9 cellular contexts compared by ENCODE assay signal in the genomic region with DNA sequence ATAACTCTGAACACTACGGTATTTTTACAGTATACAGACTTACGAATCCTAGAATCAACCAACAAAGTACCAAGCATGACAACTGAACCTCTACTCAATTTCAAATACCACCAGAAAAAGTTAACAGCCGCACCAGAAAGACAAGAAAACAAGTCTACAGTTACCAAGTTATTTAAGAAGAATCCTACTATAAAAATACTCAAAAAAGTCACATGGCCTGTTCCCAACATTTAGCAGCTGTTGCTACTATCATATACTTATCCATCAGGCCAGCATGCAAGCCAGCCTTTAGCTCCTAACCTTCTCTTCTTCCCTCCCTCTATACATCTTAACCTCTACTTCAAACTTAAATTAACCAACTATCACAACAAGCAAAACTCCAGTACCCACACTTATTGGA. TPM values are rescaled to one million over a fixed set of nuclear protein-coding genes. Genes with fewer than 3 reads are reported as not detected.
DNase-seq lines count a peak whose midpoint lies in the region; ATAC-seq and TF ChIP-seq lines count a peak whose summit lies in the region.
"Had no signal": no experiment of that assay in that cellular context is flagged by ENCODE, and none has a peak within 500 bp of the region (broad histone marks: within the 10 kb centered on the region; RNA-seq: fewer than 3 reads in every experiment).

No MANE protein-coding gene starts in this region.

- ATAC-seq in SK-N-SH treated with all-trans-retinoic acid at 6 μM for 48 hours, result no peak
- no peak for ATAC-seq in stimulated activated naive CD8-positive, alpha-beta T cell treated with anti-CD3 and anti-CD28 coated beads, Interleukin-15, amount 100 ng/mL, for 72 hours
- ATAC-seq in HG03460 (IDR thresholded peaks at IDR 0.05; ENCODE audit: unreplicated experiment), result no peak
- no peak for ATAC-seq in HG02642 (IDR thresholded peaks at IDR 0.05; ENCODE audit: poor library complexity, unreplicated experiment)
- no peak for ATAC-seq in HG03342 (IDR thresholded peaks at IDR 0.05; ENCODE audit: unreplicated experiment)

- no peaks in the 10 kb centered on the region for H3K9me2 ChIP-seq in SK-N-SH

- no peak overlapping the region for H3K27ac ChIP-seq in SK-N-SH (ENCODE audit: low read depth in 2 of 2, low read length in 1 of 2)
- H3K27ac ChIP-seq in iPS-18a (ENCODE audit: low read length), result no peak overlapping the region

- H3K27ac Mint-ChIP-seq in activated CD4-positive, alpha-beta memory T cell treated with anti-CD3 and anti-CD28 coated beads, Interleukin-2, amount 10 ng/mL, durations not matched to agents 7 days and 5 days, result peak overlapping the region; percentile 99
- peak overlapping the region; percentile 19 to 99 for H3K27ac Mint-ChIP-seq in stimulated activated naive CD8-positive, alpha-beta T cell treated with anti-CD3 and anti-CD28 coated beads, Interleukin-15, amount 100 ng/mL, for 72 hours

- POLR2A ChIA-PET in SK-N-SH (lab: Yijun Ruan, JAX), result interaction anchor here (1.6 to 8.1 kb wide), 3 partner anchors 29 to 47 kb away, joined by 3 to 149 read pairs (median 28); a partner anchor contains a TSS
- POLR2A ChIA-PET in activated CD4-positive, alpha-beta memory T cell treated with anti-CD3 and anti-CD28 coated beads, Interleukin-2, amount 10 ng/mL, durations not matched to agents 7 days and 5 days (lab: Charles Lee), result interaction anchor here (0.9 to 13.8 kb wide), 8 partner anchors 11 to 48 kb away, joined by 3 to 1187 read pairs (median 4); a partner anchor contains a TSS

- peaks cover 61% of the 10 kb centered on the region for H3K4me1 Mint-ChIP-seq in activated CD4-positive, alpha-beta memory T cell treated with anti-CD3 and anti-CD28 coated beads, Interleukin-2, amount 10 ng/mL, durations not matched to agents 7 days and 5 days
- peaks cover 62% of the 10 kb centered on the region for H3K4me1 Mint-ChIP-seq in stimulated activated naive CD8-positive, alpha-beta T cell treated with anti-CD3 and anti-CD28 coated beads, Interleukin-15, amount 100 ng/mL, for 72 hours

- peaks cover 65% of the 10 kb centered on the region for H3K36me3 Mint-ChIP-seq in activated CD4-positive, alpha-beta memory T cell treated with anti-CD3 and anti-CD28 coated beads, Interleukin-2, amount 10 ng/mL, durations not matched to agents 7 days and 5 days (ENCODE audit: low read depth)

- no peaks in the 10 kb centered on the region for H3K9me3 ChIP-seq in SK-N-SH
- H3K9me3 ChIP-seq in iPS-18a (ENCODE audit: control insufficient read depth, low read depth, low read length), result no peaks in the 10 kb centered on the region

- peak overlapping the region; percentile 91 for H3K4me2 ChIP-seq in SK-N-SH

- no peak for TF ChIP-seq RAD21 in SK-N-SH (IDR thresholded peaks at IDR 0.05; ENCODE audit: low read length)

- H3K27me3 ChIP-seq in SK-N-SH (ENCODE audit: insufficient read depth) (no peaks in the 10 kb centered on the region), iPS-18a (ENCODE audit: control insufficient read depth, insufficient read depth, low read length) (no peaks in the 10 kb centered on the region)

- H3K9me3 Mint-ChIP-seq in activated CD4-positive, alpha-beta memory T cell treated with anti-CD3 and anti-CD28 coated beads, Interleukin-2, amount 10 ng/mL, durations not matched to agents 7 days and 5 days, result no peaks in the 10 kb centered on the region
- peaks cover 0 to 5% of the 10 kb centered on the region in 2 donors for H3K9me3 Mint-ChIP-seq in stimulated activated naive CD8-positive, alpha-beta T cell treated with anti-CD3 and anti-CD28 coated beads, Interleukin-15, amount 100 ng/mL, for 72 hours

- no peak for DNase-seq in SK-N-SH
- no peak for DNase-seq in activated CD4-positive, alpha-beta memory T cell treated with anti-CD3 and anti-CD28 coated beads, Interleukin-2, amount 10 ng/mL, durations not matched to agents 7 days and 5 days
- no peak for DNase-seq in stimulated activated naive CD8-positive, alpha-beta T cell treated with anti-CD3 and anti-CD28 coated beads, Interleukin-15, amount 100 ng/mL, for 72 hours
- DNase-seq: amygdala had no signal

- H3K79me2 ChIP-seq in SK-N-SH (ENCODE audit: insufficient read depth), result peaks cover 77% of the 10 kb centered on the region

- CTCF ChIA-PET in SK-N-SH (lab: Yijun Ruan, JAX), result interaction anchor here (0.9 to 1.6 kb wide), 4 partner anchors 16 to 104 kb away, joined by 3 to 6 read pairs (median 4); no protein-coding TSS in a partner anchor
- CTCF ChIA-PET in activated CD4-positive, alpha-beta memory T cell treated with anti-CD3 and anti-CD28 coated beads, Interleukin-2, amount 10 ng/mL, durations not matched to agents 7 days and 5 days (lab: Charles Lee), result interaction anchor here (5.5 to 8.8 kb wide), 2 partner anchors 29 to 36 kb away, joined by 27 to 116 read pairs; no protein-coding TSS in a partner anchor

- TF ChIP-seq EP300 in SK-N-SH (IDR thresholded peaks at IDR 0.05; ENCODE audit: borderline replicate concordance in 1 of 2, low read depth in 1 of 2, low read length in 1 of 2), result no peak

- H4K20me1 ChIP-seq in SK-N-SH (ENCODE audit: insufficient read depth), result peaks cover 55% of the 10 kb centered on the region

- H3K4me1 ChIP-seq in SK-N-SH (ENCODE audit: control insufficient read depth in 1 of 2, insufficient read depth in 2 of 2, low read depth in 1 of 2, low read length in 1 of 2) (peaks cover 10 to 12% of the 10 kb centered on the region in 2 experiments; a peak in 3 of 4 replicates), iPS-18a (ENCODE audit: control insufficient read depth, low read depth, low read length) (peaks cover 23% of the 10 kb centered on the region)

- H3K4me3 Mint-ChIP-seq in activated CD4-positive, alpha-beta memory T cell treated with anti-CD3 and anti-CD28 coated beads, Interleukin-2, amount 10 ng/mL, durations not matched to agents 7 days and 5 days, result peak overlapping the region; percentile 92
- peak overlapping the region; percentile 87 to 91 for H3K4me3 Mint-ChIP-seq in stimulated activated naive CD8-positive, alpha-beta T cell treated with anti-CD3 and anti-CD28 coated beads, Interleukin-15, amount 100 ng/mL, for 72 hours

- WGBS in SK-N-SH (ENCODE audit: low lambda C conversion rate), result 19% methylated on average over 3 of the region's 3 CpGs

- no peaks in the 10 kb centered on the region for H3K27me3 Mint-ChIP-seq in activated CD4-positive, alpha-beta memory T cell treated with anti-CD3 and anti-CD28 coated beads, Interleukin-2, amount 10 ng/mL, durations not matched to agents 7 days and 5 days
- no peaks in the 10 kb centered on the region for H3K27me3 Mint-ChIP-seq in stimulated activated naive CD8-positive, alpha-beta T cell treated with anti-CD3 and anti-CD28 coated beads, Interleukin-15, amount 100 ng/mL, for 72 hours

- H3K36me3 ChIP-seq in SK-N-SH (replicated peaks in 1 of 2; ENCODE audit: control insufficient read depth in 1 of 2, insufficient read depth in 2 of 2, low read length in 1 of 2) (peaks cover 43 to 44% of the 10 kb centered on the region in 2 experiments), iPS-18a (ENCODE audit: control insufficient read depth, low read depth, low read length) (peaks cover 53% of the 10 kb centered on the region)

- H3F3A ChIP-seq in SK-N-SH (replicated peaks; ENCODE audit: insufficient read depth), result peaks cover 12% of the 10 kb centered on the region

- no peak overlapping the region for H2AFZ ChIP-seq in SK-N-SH (ENCODE audit: low read depth)

- no peak for TF ChIP-seq CTCF in SK-N-SH (IDR thresholded peaks at IDR 0.05)

- peak overlapping the region; percentile 95 to 97 for H3K4me3 ChIP-seq in SK-N-SH (ENCODE audit: low read depth in 2 of 2, low read length in 1 of 2)
- H3K4me3 ChIP-seq in iPS-18a (ENCODE audit: low read length), result peak overlapping the region; percentile 82

- peak overlapping the region; percentile 99; the same call in 1 of the 2 replicates for H3K9ac ChIP-seq in SK-N-SH
- peak overlapping the region; percentile 99 for H3K9ac ChIP-seq in iPS-18a (ENCODE audit: low read length)

TF ChIP-seq in SK-N-SH, 30 proteins besides CTCF, POLR2A, EP300 and RAD21 (continues in another document):
- TF ChIP-seq, protein P1, sequence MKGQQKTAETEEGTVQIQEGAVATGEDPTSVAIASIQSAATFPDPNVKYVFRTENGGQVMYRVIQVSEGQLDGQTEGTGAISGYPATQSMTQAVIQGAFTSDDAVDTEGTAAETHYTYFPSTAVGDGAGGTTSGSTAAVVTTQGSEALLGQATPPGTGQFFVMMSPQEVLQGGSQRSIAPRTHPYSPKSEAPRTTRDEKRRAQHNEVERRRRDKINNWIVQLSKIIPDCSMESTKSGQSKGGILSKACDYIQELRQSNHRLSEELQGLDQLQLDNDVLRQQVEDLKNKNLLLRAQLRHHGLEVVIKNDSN (IDR thresholded peaks at IDR 0.05; ENCODE audit: borderline replicate concordance, low read depth), result no peak

TF ChIP-seq in SK-N-SH treated with all-trans-retinoic acid at 6 μM for 48 hours, 23 proteins besides CTCF, POLR2A, EP300 and RAD21 (continues in another document):
- TF ChIP-seq ZC3H10 (CRISPR knock-in tag; IDR thresholded peaks at IDR 0.05) (no peak), RARB (CRISPR knock-in tag; IDR thresholded peaks at IDR 0.05) (no peak)

RNA-seq across cellular contexts. Expression of a gene that starts 1.9 kb away (rescaled TPM):
- polyA plus RNA-seq in SK-N-SH (2012; rRNA removed), result 15.9 and 17.8 TPM in 2 replicates
- polyA plus RNA-seq in SK-N-SH (2012; cell fraction: cytosol; rRNA removed), result 30.8 and 46.3 TPM in 2 replicates
- 9.6 and 18.8 TPM in 2 replicates for polyA plus RNA-seq in SK-N-SH (2012; cell fraction: nucleus; rRNA removed)
- 100 to 1,000 TPM in 1 of 2 experiments, 10 to 100 TPM in 1; 100.0 to 101 TPM for total RNA-seq in activated CD4-positive, alpha-beta memory T cell treated with anti-CD3 and anti-CD28 coated beads, Interleukin-2, amount 10 ng/mL, durations not matched to agents 7 days and 5 days

RNA-seq across cellular contexts. Expression of a gene that starts 47.1 kb away (rescaled TPM):
- polyA plus RNA-seq in SK-N-SH (2012; rRNA removed), result 40.4 and 53.9 TPM in 2 replicates
- polyA plus RNA-seq in SK-N-SH (2012; cell fraction: cytosol; rRNA removed), result 45.8 and 56.8 TPM in 2 replicates
- polyA plus RNA-seq in SK-N-SH (2012; cell fraction: nucleus; rRNA removed), result 86.5 and 129 TPM in 2 replicates
- 10 to 100 TPM; 48.2 to 50.9 TPM for total RNA-seq in activated CD4-positive, alpha-beta memory T cell treated with anti-CD3 and anti-CD28 coated beads, Interleukin-2, amount 10 ng/mL, durations not matched to agents 7 days and 5 days
